In the genomic region with DNA sequence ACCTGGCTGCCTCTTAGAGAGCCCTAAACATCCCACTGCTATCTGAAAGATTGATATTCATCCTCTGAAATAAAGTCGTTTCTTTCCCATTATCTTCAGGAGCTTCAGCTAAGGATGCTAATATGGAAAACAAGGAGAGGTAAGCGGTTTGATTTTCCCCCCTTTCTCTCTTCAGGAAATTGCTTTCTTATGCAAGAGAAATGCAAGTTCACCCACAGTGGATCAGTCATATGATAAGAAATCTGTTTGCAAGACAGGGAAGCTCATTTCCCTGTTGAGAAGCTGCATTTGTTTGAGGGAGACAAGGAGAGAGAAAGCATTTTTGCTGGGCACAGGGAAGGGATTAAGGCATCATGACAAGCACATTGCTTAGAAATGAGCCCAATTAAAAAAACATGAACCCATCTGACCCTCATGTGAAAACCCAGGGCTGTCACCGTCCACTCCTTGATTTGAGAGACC, we compare ENCODE assay signal across 12 cellular contexts.
DNase-seq lines count a peak whose midpoint lies in the region.
"Had no signal": no experiment of that assay in that cellular context is flagged by ENCODE, and none has a peak within 500 bp of the region (broad histone marks: within the 10 kb centered on the region; RNA-seq: fewer than 3 reads in every experiment).

No MANE protein-coding gene starts in this region.

- no CpG with 5 or more reads among the region's 3 CpGs for WGBS in iPS DF 6.9 (ENCODE audit: insufficient coverage, insufficient read length)

- H3K36me3 ChIP-seq in ES-I3 (ENCODE audit: insufficient read depth, low read length) = no peaks in the 10 kb centered on the region
- no peaks in the 10 kb centered on the region for H3K36me3 ChIP-seq in iPS DF 6.9 (ENCODE audit: control insufficient read depth, insufficient read depth, low read length)

- H3K9me3 ChIP-seq in ES-I3 (ENCODE audit: control insufficient read depth, insufficient read depth, low read length) (peaks cover 16% of the 10 kb centered on the region), iPS DF 6.9 (ENCODE audit: control insufficient read depth, insufficient read depth, low read length) (no peaks in the 10 kb centered on the region)

- H3K27ac ChIP-seq in angular gyrus (ENCODE audit: low read depth, low read length) (peak overlapping the region; percentile 1), iPS DF 6.9 (ENCODE audit: low read length) (no peak overlapping the region), skin epidermis (peak overlapping the region in 13 of 21 experiments; percentile 1 to 75 (median 46))

- H3K27me3 ChIP-seq in iPS DF 6.9 (ENCODE audit: control insufficient read depth, insufficient read depth, low read length) = no peaks in the 10 kb centered on the region

- peaks cover 23% of the 10 kb centered on the region for H3K4me1 ChIP-seq in ES-I3 (ENCODE audit: insufficient read depth, low read length)
- peaks cover 5% of the 10 kb centered on the region; the same call in 1 of the 2 replicates for H3K4me1 ChIP-seq in iPS DF 6.9 (ENCODE audit: control insufficient read depth, insufficient read depth, low read length)

- DNase-seq in iPS DF 6.9 (ENCODE audit: low read depth, low spot score) (peak; percentile 47), RPMI8226 (no peak), iPS-NIHi11 (ENCODE audit: low spot score) (no peak), AG20443 (ENCODE audit: low spot score) (no peak)
- no peak for DNase-seq in activated CD4-positive, alpha-beta T cell treated with anti-CD3 and anti-CD28 coated beads for 4 hours
- DNase-seq: activated CD4-positive, alpha-beta T cell treated with anti-CD3 and anti-CD28 coated beads for 1 hour; activated effector memory CD4-positive, alpha-beta T cell treated with Interleukin-2 at 50 U/mL for 16 hours; DMS 273 treated with DMSO at 0.1 percent for 48 hours; NCI-H2081 had no signal

- H3K9ac ChIP-seq in ES-I3 (ENCODE audit: low read depth, low read length) = peak overlapping the region; percentile 8; the same call in 1 of the 2 replicates

- H3K4me3 ChIP-seq in iPS DF 6.9 (ENCODE audit: low read length) = no peak overlapping the region
- no peak overlapping the region for H3K4me3 ChIP-seq in skin epidermis
